1 cellular context compared by ENCODE assay signal in the genomic region with DNA sequence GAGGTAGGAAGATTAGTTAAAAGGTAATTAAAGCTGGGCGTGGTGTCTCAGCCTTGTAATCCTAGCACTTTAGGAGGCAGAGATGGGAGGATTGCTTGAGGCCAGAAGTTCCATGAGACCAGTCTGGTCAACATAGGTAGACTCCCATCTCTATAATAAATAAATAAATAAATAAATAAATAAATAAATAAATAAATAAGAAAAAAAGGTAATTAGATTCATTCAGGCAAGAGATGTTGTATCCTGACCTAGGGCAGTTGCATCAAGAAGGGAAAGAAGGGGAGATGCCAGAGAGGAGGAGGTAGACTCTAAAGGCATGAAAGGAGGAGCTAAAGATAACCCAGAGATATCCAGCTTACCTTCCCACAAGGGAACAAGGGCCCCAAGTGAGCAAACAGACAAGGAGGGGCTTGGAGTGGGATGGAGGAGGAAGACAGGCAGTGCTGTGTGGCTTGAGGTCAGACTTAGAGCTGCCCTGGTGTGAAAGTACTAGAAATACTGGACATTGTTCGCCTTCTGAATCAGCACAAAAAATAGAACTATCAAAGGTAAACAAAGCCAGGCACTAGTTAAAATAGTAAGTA.
A peak's percentile ranks its signal among the peaks of the same experiment; 100 is the strongest.
TF ChIP-seq lines count a peak whose summit lies in the region.

No MANE protein-coding gene starts in this region.

TF ChIP-seq in HEK293, 187 proteins besides CTCF, POLR2A, EP300 and RAD21 (continued from another document and continues in another):
- TF ChIP-seq ZFP37 (tag by site-specific recombination; IDR thresholded peaks at IDR 0.05) (peak; percentile 72; the same call in 1 of the 2 replicates), ZNF157 (tag by site-specific recombination; IDR thresholded peaks at IDR 0.05) (no peak), GLIS2 (tag by site-specific recombination; IDR thresholded peaks at IDR 0.05) (no peak), ZNF596 (tag by site-specific recombination; IDR thresholded peaks at IDR 0.05) (no peak), ZNF549 (tag by site-specific recombination; IDR thresholded peaks at IDR 0.05) (no peak), MEIS1 (CRISPR knock-in tag; IDR thresholded peaks at IDR 0.05; ENCODE audit: borderline replicate concordance) (no peak), ZNF354C (tag by site-specific recombination; IDR thresholded peaks at IDR 0.05; ENCODE audit: borderline replicate concordance, low read depth) (no peak), ZNF776 (tag by site-specific recombination; IDR thresholded peaks at IDR 0.05; ENCODE audit: borderline replicate concordance) (no peak), ZNF211 (tag by site-specific recombination; IDR thresholded peaks at IDR 0.05; ENCODE audit: low read depth) (no peak), SP3 (tag by site-specific recombination; IDR thresholded peaks at IDR 0.05) (peak; percentile 35; the same call in 1 of the 2 replicates), ZNF10 (tag by site-specific recombination; IDR thresholded peaks at IDR 0.05) (no peak), ZXDB (tag by site-specific recombination; IDR thresholded peaks at IDR 0.05) (peak; percentile 70), KLF9 (tag by site-specific recombination; IDR thresholded peaks at IDR 0.05; ENCODE audit: low read depth) (no peak), ZNF155 (tag by site-specific recombination; IDR thresholded peaks at IDR 0.05) (no peak), ZBTB48 (tag by site-specific recombination; IDR thresholded peaks at IDR 0.05) (no peak), ZNF529 (tag by site-specific recombination; IDR thresholded peaks at IDR 0.05; ENCODE audit: insufficient replicate concordance) (peak; percentile 21), SALL2 (tag by site-specific recombination; IDR thresholded peaks at IDR 0.05; ENCODE audit: borderline replicate concordance) (no peak), ZNF223 (tag by site-specific recombination; IDR thresholded peaks at IDR 0.05) (0 out of 2 replicates have a peak, but pooled peaks have one; percentile 25), ZFP3 (tag by site-specific recombination; IDR thresholded peaks at IDR 0.05; ENCODE audit: low read depth) (0 out of 2 replicates have a peak, but pooled peaks have one; percentile 43), ZNF202 (tag by site-specific recombination; IDR thresholded peaks at IDR 0.05; ENCODE audit: borderline replicate concordance) (peak; percentile 89), MZF1 (tag by site-specific recombination; IDR thresholded peaks at IDR 0.05; ENCODE audit: borderline replicate concordance) (no peak), ZNF133 (tag by site-specific recombination; IDR thresholded peaks at IDR 0.05) (no peak), ZNF600 (tag by site-specific recombination; IDR thresholded peaks at IDR 0.05) (no peak), ZNF658 (tag by site-specific recombination; IDR thresholded peaks at IDR 0.05) (no peak), ZEB2 (tag by site-specific recombination; IDR thresholded peaks at IDR 0.05) (no peak), ZNF341 (tag by site-specific recombination; IDR thresholded peaks at IDR 0.05; ENCODE audit: low read depth) (no peak), ZNF266 (tag by site-specific recombination; IDR thresholded peaks at IDR 0.05; ENCODE audit: low read depth) (peak; percentile 75; the same call in 1 of the 2 replicates), ZNF394 (tag by site-specific recombination; IDR thresholded peaks at IDR 0.05; ENCODE audit: borderline replicate concordance) (peak; percentile 98), MYNN (tag by site-specific recombination; IDR thresholded peaks at IDR 0.05; ENCODE audit: borderline replicate concordance) (0 out of 2 replicates have a peak, but pooled peaks have one; percentile 32), ZSCAN16 (tag by site-specific recombination; IDR thresholded peaks at IDR 0.05) (no peak), PRDM1 (tag by site-specific recombination; IDR thresholded peaks at IDR 0.05) (no peak), ZNF324 (tag by site-specific recombination; IDR thresholded peaks at IDR 0.05) (no peak), ZNF19 (tag by site-specific recombination; IDR thresholded peaks at IDR 0.05; ENCODE audit: low read depth) (0 out of 2 replicates have a peak, but pooled peaks have one; percentile 48), HOXC10 (CRISPR knock-in tag; IDR thresholded peaks at IDR 0.05) (no peak)
- TF ChIP-seq, protein P1, sequence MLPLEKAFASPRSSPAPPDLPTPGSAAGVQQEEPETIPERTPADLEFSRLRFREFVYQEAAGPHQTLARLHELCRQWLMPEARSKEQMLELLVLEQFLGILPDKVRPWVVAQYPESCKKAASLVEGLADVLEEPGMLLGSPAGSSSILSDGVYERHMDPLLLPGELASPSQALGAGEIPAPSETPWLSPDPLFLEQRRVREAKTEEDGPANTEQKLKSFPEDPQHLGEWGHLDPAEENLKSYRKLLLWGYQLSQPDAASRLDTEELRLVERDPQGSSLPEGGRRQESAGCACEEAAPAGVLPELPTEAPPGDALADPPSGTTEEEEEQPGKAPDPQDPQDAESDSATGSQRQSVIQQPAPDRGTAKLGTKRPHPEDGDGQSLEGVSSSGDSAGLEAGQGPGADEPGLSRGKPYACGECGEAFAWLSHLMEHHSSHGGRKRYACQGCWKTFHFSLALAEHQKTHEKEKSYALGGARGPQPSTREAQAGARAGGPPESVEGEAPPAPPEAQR (tag by site-specific recombination; IDR thresholded peaks at IDR 0.05) = no peak
- TF ChIP-seq, protein P2, sequence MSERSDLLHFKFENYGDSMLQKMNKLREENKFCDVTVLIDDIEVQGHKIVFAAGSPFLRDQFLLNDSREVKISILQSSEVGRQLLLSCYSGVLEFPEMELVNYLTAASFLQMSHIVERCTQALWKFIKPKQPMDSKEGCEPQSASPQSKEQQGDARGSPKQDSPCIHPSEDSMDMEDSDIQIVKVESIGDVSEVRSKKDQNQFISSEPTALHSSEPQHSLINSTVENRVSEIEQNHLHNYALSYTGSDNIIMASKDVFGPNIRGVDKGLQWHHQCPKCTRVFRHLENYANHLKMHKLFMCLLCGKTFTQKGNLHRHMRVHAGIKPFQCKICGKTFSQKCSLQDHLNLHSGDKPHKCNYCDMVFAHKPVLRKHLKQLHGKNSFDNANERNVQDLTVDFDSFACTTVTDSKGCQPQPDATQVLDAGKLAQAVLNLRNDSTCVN (tag by site-specific recombination; optimal IDR thresholded peaks at IDR 0.05) = no peak
- TF ChIP-seq, protein P3, sequence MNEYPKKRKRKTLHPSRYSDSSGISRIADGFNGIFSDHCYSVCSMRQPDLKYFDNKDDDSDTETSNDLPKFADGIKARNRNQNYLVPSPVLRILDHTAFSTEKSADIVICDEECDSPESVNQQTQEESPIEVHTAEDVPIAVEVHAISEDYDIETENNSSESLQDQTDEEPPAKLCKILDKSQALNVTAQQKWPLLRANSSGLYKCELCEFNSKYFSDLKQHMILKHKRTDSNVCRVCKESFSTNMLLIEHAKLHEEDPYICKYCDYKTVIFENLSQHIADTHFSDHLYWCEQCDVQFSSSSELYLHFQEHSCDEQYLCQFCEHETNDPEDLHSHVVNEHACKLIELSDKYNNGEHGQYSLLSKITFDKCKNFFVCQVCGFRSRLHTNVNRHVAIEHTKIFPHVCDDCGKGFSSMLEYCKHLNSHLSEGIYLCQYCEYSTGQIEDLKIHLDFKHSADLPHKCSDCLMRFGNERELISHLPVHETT (tag by site-specific recombination; IDR thresholded peaks at IDR 0.05) = peak; percentile 57; the same call in 1 of the 2 replicates
- TF ChIP-seq, protein P4, sequence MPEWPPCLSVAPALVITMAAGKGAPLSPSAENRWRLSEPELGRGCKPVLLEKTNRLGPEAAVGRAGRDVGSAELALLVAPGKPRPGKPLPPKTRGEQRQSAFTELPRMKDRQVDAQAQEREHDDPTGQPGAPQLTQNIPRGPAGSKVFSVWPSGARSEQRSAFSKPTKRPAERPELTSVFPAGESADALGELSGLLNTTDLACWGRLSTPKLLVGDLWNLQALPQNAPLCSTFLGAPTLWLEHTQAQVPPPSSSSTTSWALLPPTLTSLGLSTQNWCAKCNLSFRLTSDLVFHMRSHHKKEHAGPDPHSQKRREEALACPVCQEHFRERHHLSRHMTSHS (tag by site-specific recombination; IDR thresholded peaks at IDR 0.05) = no peak
- TF ChIP-seq, protein P5, sequence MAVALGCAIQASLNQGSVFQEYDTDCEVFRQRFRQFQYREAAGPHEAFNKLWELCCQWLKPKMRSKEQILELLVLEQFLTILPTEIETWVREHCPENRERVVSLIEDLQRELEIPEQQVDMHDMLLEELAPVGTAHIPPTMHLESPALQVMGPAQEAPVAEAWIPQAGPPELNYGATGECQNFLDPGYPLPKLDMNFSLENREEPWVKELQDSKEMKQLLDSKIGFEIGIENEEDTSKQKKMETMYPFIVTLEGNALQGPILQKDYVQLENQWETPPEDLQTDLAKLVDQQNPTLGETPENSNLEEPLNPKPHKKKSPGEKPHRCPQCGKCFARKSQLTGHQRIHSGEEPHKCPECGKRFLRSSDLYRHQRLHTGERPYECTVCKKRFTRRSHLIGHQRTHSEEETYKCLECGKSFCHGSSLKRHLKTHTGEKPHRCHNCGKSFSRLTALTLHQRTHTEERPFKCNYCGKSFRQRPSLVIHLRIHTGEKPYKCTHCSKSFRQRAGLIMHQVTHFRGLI (tag by site-specific recombination; IDR thresholded peaks at IDR 0.05) = no peak
- TF ChIP-seq, protein P6, sequence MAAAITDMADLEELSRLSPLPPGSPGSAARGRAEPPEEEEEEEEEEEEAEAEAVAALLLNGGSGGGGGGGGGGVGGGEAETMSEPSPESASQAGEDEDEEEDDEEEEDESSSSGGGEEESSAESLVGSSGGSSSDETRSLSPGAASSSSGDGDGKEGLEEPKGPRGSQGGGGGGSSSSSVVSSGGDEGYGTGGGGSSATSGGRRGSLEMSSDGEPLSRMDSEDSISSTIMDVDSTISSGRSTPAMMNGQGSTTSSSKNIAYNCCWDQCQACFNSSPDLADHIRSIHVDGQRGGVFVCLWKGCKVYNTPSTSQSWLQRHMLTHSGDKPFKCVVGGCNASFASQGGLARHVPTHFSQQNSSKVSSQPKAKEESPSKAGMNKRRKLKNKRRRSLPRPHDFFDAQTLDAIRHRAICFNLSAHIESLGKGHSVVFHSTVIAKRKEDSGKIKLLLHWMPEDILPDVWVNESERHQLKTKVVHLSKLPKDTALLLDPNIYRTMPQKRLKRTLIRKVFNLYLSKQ (tag by site-specific recombination; IDR thresholded peaks at IDR 0.05; ENCODE audit: borderline replicate concordance) = 0 out of 2 replicates have a peak, but pooled peaks have one; percentile 73
- TF ChIP-seq, protein P7, sequence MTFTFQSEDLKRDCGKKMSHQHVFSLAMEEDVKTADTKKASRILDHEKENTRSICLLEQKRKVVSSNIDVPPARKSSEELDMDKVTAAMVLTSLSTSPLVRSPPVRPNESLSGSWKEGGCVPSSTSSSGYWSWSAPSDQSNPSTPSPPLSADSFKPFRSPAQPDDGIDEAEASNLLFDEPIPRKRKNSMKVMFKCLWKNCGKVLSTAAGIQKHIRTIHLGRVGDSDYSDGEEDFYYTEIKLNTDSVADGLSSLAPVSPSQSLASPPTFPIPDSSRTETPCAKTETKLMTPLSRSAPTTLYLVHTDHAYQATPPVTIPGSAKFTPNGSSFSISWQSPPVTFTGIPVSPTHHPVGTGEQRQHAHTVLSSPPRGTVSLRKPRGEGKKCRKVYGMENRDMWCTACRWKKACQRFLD (tag by site-specific recombination; IDR thresholded peaks at IDR 0.05) = no peak
- TF ChIP-seq, protein P8, sequence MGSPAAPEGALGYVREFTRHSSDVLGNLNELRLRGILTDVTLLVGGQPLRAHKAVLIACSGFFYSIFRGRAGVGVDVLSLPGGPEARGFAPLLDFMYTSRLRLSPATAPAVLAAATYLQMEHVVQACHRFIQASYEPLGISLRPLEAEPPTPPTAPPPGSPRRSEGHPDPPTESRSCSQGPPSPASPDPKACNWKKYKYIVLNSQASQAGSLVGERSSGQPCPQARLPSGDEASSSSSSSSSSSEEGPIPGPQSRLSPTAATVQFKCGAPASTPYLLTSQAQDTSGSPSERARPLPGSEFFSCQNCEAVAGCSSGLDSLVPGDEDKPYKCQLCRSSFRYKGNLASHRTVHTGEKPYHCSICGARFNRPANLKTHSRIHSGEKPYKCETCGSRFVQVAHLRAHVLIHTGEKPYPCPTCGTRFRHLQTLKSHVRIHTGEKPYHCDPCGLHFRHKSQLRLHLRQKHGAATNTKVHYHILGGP (tag by site-specific recombination; IDR thresholded peaks at IDR 0.05) = no peak
- TF ChIP-seq, protein P9, sequence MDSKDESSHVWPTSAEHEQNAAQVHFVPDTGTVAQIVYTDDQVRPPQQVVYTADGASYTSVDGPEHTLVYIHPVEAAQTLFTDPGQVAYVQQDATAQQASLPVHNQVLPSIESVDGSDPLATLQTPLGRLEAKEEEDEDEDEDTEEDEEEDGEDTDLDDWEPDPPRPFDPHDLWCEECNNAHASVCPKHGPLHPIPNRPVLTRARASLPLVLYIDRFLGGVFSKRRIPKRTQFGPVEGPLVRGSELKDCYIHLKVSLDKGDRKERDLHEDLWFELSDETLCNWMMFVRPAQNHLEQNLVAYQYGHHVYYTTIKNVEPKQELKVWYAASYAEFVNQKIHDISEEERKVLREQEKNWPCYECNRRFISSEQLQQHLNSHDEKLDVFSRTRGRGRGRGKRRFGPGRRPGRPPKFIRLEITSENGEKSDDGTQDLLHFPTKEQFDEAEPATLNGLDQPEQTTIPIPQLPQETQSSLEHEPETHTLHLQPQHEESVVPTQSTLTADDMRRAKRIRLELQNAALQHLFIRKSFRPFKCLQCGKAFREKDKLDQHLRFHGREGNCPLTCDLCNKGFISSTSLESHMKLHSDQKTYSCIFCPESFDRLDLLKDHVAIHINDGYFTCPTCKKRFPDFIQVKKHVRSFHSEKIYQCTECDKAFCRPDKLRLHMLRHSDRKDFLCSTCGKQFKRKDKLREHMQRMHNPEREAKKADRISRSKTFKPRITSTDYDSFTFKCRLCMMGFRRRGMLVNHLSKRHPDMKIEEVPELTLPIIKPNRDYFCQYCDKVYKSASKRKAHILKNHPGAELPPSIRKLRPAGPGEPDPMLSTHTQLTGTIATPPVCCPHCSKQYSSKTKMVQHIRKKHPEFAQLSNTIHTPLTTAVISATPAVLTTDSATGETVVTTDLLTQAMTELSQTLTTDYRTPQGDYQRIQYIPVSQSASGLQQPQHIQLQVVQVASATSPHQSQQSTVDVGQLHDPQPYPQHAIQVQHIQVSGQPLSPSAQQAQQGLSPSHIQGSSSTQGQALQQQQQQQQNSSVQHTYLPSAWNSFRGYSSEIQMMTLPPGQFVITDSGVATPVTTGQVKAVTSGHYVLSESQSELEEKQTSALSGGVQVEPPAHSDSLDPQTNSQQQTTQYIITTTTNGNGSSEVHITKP (tag by site-specific recombination; IDR thresholded peaks at IDR 0.05) = no peak
- TF ChIP-seq, protein P10, sequence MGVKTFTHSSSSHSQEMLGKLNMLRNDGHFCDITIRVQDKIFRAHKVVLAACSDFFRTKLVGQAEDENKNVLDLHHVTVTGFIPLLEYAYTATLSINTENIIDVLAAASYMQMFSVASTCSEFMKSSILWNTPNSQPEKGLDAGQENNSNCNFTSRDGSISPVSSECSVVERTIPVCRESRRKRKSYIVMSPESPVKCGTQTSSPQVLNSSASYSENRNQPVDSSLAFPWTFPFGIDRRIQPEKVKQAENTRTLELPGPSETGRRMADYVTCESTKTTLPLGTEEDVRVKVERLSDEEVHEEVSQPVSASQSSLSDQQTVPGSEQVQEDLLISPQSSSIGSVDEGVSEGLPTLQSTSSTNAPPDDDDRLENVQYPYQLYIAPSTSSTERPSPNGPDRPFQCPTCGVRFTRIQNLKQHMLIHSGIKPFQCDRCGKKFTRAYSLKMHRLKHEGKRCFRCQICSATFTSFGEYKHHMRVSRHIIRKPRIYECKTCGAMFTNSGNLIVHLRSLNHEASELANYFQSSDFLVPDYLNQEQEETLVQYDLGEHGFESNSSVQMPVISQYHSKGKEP (tag by site-specific recombination; IDR thresholded peaks at IDR 0.05) = no peak
